1 cellular context compared by ENCODE assay signal in genomic region chr16:31458073-31458834, GRCh38.
TF ChIP-seq lines count a peak whose summit lies in the region.

No MANE protein-coding gene starts in this region.

TF ChIP-seq in HepG2, 621 proteins besides CTCF, POLR2A, EP300 and RAD21 (continued from another document and continues in another):
- TF ChIP-seq MEIS1 (CRISPR knock-in tag; IDR thresholded peaks at IDR 0.05; ENCODE audit: borderline replicate concordance) (peak; percentile 26; the same call in 1 of the 2 replicates), ZNF703 (CRISPR knock-in tag; IDR thresholded peaks at IDR 0.05; ENCODE audit: borderline replicate concordance) (no peak), ZSCAN20 (CRISPR knock-in tag; IDR thresholded peaks at IDR 0.05; ENCODE audit: borderline replicate concordance) (no peak), SMAD1 (CRISPR knock-in tag; IDR thresholded peaks at IDR 0.05; ENCODE audit: borderline replicate concordance, low read depth) (peak; percentile 78; the same call in 1 of the 2 replicates), ZMAT3 (CRISPR knock-in tag; conservative IDR thresholded peaks at IDR 0.05) (peak; percentile 76; the same call in 1 of the 2 replicates), FOXO4 (CRISPR knock-in tag; conservative IDR thresholded peaks at IDR 0.05) (no peak), NFYC (CRISPR knock-in tag; IDR thresholded peaks at IDR 0.05) (no peak; the same call in none of the 2 replicates), RFX3 (CRISPR knock-in tag; IDR thresholded peaks at IDR 0.05) (no peak; the same call in 1 of the 2 replicates), TEF (CRISPR knock-in tag; IDR thresholded peaks at IDR 0.05) (no peak), SIX4 (CRISPR knock-in tag; IDR thresholded peaks at IDR 0.05) (peak; percentile 98), KDM5B (CRISPR knock-in tag; IDR thresholded peaks at IDR 0.05; ENCODE audit: borderline replicate concordance) (peak; percentile 95), POGK (CRISPR knock-in tag; conservative IDR thresholded peaks at IDR 0.05) (peak; percentile 91), ZNF414 (CRISPR knock-in tag; IDR thresholded peaks at IDR 0.05) (peak; percentile 94), ZFP36L1 (CRISPR knock-in tag; IDR thresholded peaks at IDR 0.05) (peak; percentile 95), GMEB1 (CRISPR knock-in tag; IDR thresholded peaks at IDR 0.05; ENCODE audit: borderline replicate concordance) (peak; percentile 76; the same call in 1 of the 2 replicates), IRF1 (CRISPR knock-in tag; IDR thresholded peaks at IDR 0.05; ENCODE audit: low read depth) (no peak), ZNF407 (CRISPR knock-in tag; IDR thresholded peaks at IDR 0.05; ENCODE audit: not compliant biosample characterization) (peak; percentile 85), REL (CRISPR knock-in tag; conservative IDR thresholded peaks at IDR 0.05) (no peak; the same call in 1 of the 2 replicates), ZNF331 (CRISPR knock-in tag; IDR thresholded peaks at IDR 0.05) (peak; percentile 93; the same call in 1 of the 2 replicates), ZSCAN31 (CRISPR knock-in tag; IDR thresholded peaks at IDR 0.05; ENCODE audit: low read depth) (peak; percentile 95; the same call in 1 of the 2 replicates), KLF6 (CRISPR knock-in tag; IDR thresholded peaks at IDR 0.05) (no peak), ZMAT5 (CRISPR knock-in tag; IDR thresholded peaks at IDR 0.05; ENCODE audit: borderline replicate concordance, low read depth) (no peak), ZNF274 (CRISPR knock-in tag; IDR thresholded peaks at IDR 0.05) (peak; percentile 91), MAX (IDR thresholded peaks at IDR 0.05) (peak; percentile 95), HNF1B (CRISPR knock-in tag; IDR thresholded peaks at IDR 0.05) (peak; percentile 31; the same call in 1 of the 2 replicates), TOPORS (CRISPR knock-in tag; IDR thresholded peaks at IDR 0.05) (peak; percentile 98), YEATS4 (CRISPR knock-in tag; IDR thresholded peaks at IDR 0.05; ENCODE audit: borderline replicate concordance) (peak; percentile 82), ZNF552 (CRISPR knock-in tag; IDR thresholded peaks at IDR 0.05; ENCODE audit: borderline replicate concordance) (peak; percentile 91), ZNF720 (CRISPR knock-in tag; IDR thresholded peaks at IDR 0.05) (no peak), ZNF512 (CRISPR knock-in tag; IDR thresholded peaks at IDR 0.05) (no peak), ATF1 (CRISPR knock-in tag; IDR thresholded peaks at IDR 0.05) (no peak), ZNF383 (CRISPR knock-in tag; IDR thresholded peaks at IDR 0.05; ENCODE audit: borderline replicate concordance) (0 out of 2 replicates have a peak, but pooled peaks have one; percentile 15), ZBTB21 (CRISPR knock-in tag; IDR thresholded peaks at IDR 0.05) (peak; percentile 65), ZNF17 (CRISPR knock-in tag; IDR thresholded peaks at IDR 0.05) (no peak), ATM (IDR thresholded peaks at IDR 0.05; ENCODE audit: borderline replicate concordance) (no peak), NONO (IDR thresholded peaks at IDR 0.05) (no peak), NONO (CRISPR knock-in tag; conservative IDR thresholded peaks at IDR 0.05) (peak; percentile 98; the same call in 1 of the 2 replicates), THAP8 (CRISPR knock-in tag; IDR thresholded peaks at IDR 0.05; ENCODE audit: borderline replicate concordance) (no peak), PCBP1 (IDR thresholded peaks at IDR 0.05; ENCODE audit: borderline replicate concordance, low read depth, low read length) (no peak), NCOA2 (CRISPR knock-in tag; IDR thresholded peaks at IDR 0.05) (peak; percentile 72), MED1 (CRISPR knock-in tag; IDR thresholded peaks at IDR 0.05) (peak; percentile 90), NFRKB (IDR thresholded peaks at IDR 0.05) (no peak), PPARG (CRISPR knock-in tag; conservative IDR thresholded peaks at IDR 0.05) (peak; percentile 60; the same call in 1 of the 2 replicates)
